In genomic region chr19:36528194-36528920, GRCh38 we compare ENCODE assay signal across 1 cellular context.
TF ChIP-seq lines count a peak whose summit lies in the region.

TSS of gene ZNF260 (minus strand) at chr19:36528271. CDS start at chr19:36515238, 13,033 bp downstream.

TF ChIP-seq in K562, 482 proteins besides CTCF, POLR2A, EP300 and RAD21 (continued from another document and continues in another):
- peak; percentile 88 for TF ChIP-seq NFRKB (IDR thresholded peaks at IDR 0.05; ENCODE audit: low read depth)
- TF ChIP-seq ZNF609 (CRISPR knock-in tag; IDR thresholded peaks at IDR 0.05; ENCODE audit: borderline replicate concordance), result no peak
- TF ChIP-seq STAT5B (CRISPR knock-in tag; IDR thresholded peaks at IDR 0.05), result no peak
- no peak for TF ChIP-seq ASH1L (IDR thresholded peaks at IDR 0.05; ENCODE audit: borderline replicate concordance, low read depth, partially characterized antibody)
- peak; percentile 77 for TF ChIP-seq SUPT5H (IDR thresholded peaks at IDR 0.05)
- no peak for TF ChIP-seq HDAC2 (IDR thresholded peaks at IDR 0.05)
- no peak for TF ChIP-seq RBM25 (IDR thresholded peaks at IDR 0.05; ENCODE audit: low read depth, low read length, severe bottlenecking)
- no peak for TF ChIP-seq ZNF449 (CRISPR knock-in tag; IDR thresholded peaks at IDR 0.05)
- no peak for TF ChIP-seq ZNF124 (CRISPR knock-in tag; IDR thresholded peaks at IDR 0.05)
- TF ChIP-seq MTA3 (IDR thresholded peaks at IDR 0.05; ENCODE audit: borderline replicate concordance), result peak; percentile 66; the same call in 1 of the 2 replicates
- no peak for TF ChIP-seq RFX7 (CRISPR knock-in tag; IDR thresholded peaks at IDR 0.05)
- TF ChIP-seq KAT7 (CRISPR knock-in tag; IDR thresholded peaks at IDR 0.05; ENCODE audit: borderline replicate concordance), result no peak; the same call in 1 of the 2 replicates
- no peak for TF ChIP-seq SP2 (IDR thresholded peaks at IDR 0.05; ENCODE audit: extremely low read depth, low read depth, low read length, poor library complexity, severe bottlenecking)
- TF ChIP-seq SLC30A9 (CRISPR knock-in tag; IDR thresholded peaks at IDR 0.05), result no peak
- TF ChIP-seq ETV6 (IDR thresholded peaks at IDR 0.05; ENCODE audit: borderline replicate concordance in 1 of 2, low read depth in 2 of 2, low read length in 1 of 2), result no peak
- no peak for TF ChIP-seq ETV6 (CRISPR knock-in tag; IDR thresholded peaks at IDR 0.05; ENCODE audit: borderline replicate concordance)
- no peak for TF ChIP-seq PURB (CRISPR knock-in tag; IDR thresholded peaks at IDR 0.05; ENCODE audit: low read depth)
- TF ChIP-seq STAT5A (IDR thresholded peaks at IDR 0.05; ENCODE audit: borderline replicate concordance, low read length), result no peak
- TF ChIP-seq RFX1 (IDR thresholded peaks at IDR 0.05), result no peak
- no peak for TF ChIP-seq HMGN3 (IDR thresholded peaks at IDR 0.05; ENCODE audit: borderline replicate concordance, extremely low read depth, insufficient read length, low read depth, low read length)
- TF ChIP-seq ILK (tag; IDR thresholded peaks at IDR 0.05; ENCODE audit: borderline replicate concordance, low read depth), result no peak
- TF ChIP-seq POLR2H (tag; IDR thresholded peaks at IDR 0.05; ENCODE audit: low read depth), result peak; percentile 55
- TF ChIP-seq TFAP4 (CRISPR knock-in tag; IDR thresholded peaks at IDR 0.05; ENCODE audit: borderline replicate concordance), result peak; percentile 85
- no peak for TF ChIP-seq ZNF174 (CRISPR knock-in tag; IDR thresholded peaks at IDR 0.05)
- TF ChIP-seq HDGF (IDR thresholded peaks at IDR 0.05), result no peak
- no peak for TF ChIP-seq CREB5 (CRISPR knock-in tag; IDR thresholded peaks at IDR 0.05)
- TF ChIP-seq ZNF507 (tag; conservative IDR thresholded peaks at IDR 0.05), result no peak
- TF ChIP-seq HSF4 (CRISPR knock-in tag; IDR thresholded peaks at IDR 0.05; ENCODE audit: borderline replicate concordance), result no peak
- no peak for TF ChIP-seq GTF3C2 (IDR thresholded peaks at IDR 0.05; ENCODE audit: borderline replicate concordance, extremely low read depth, insufficient read length)
- TF ChIP-seq BRF2 (IDR thresholded peaks at IDR 0.05; ENCODE audit: borderline replicate concordance, insufficient read depth, insufficient read length), result no peak
- peak; percentile 24 for TF ChIP-seq MEIS2 (IDR thresholded peaks at IDR 0.05; ENCODE audit: partially characterized antibody)
- TF ChIP-seq SREBF1 (IDR thresholded peaks at IDR 0.05; ENCODE audit: borderline replicate concordance, low read depth, low read length), result no peak
- TF ChIP-seq TCFL5 (CRISPR knock-in tag; conservative IDR thresholded peaks at IDR 0.05), result no peak
- TF ChIP-seq CBX1 (IDR thresholded peaks at IDR 0.05; ENCODE audit: low read depth), result 0 out of 2 replicates have a peak, but pooled peaks have one; percentile 23
- TF ChIP-seq ARID3A (IDR thresholded peaks at IDR 0.05; ENCODE audit: borderline replicate concordance, low read depth, low read length), result no peak
- no peak for TF ChIP-seq TRIM25 (IDR thresholded peaks at IDR 0.05; ENCODE audit: borderline replicate concordance)
- no peak for TF ChIP-seq ELK1 (CRISPR knock-in tag; IDR thresholded peaks at IDR 0.05)
- TF ChIP-seq OTX1 (CRISPR knock-in tag; IDR thresholded peaks at IDR 0.05), result no peak
- peak; percentile 66 for TF ChIP-seq RBBP5 (IDR thresholded peaks at IDR 0.05; ENCODE audit: borderline replicate concordance, insufficient read depth, low read length, poor library complexity, severe bottlenecking)
- TF ChIP-seq NRF1 (conservative IDR thresholded peaks at IDR 0.05 in 1 of 2, IDR thresholded peaks at IDR 0.05 in 1 of 2), result peak; percentile 88 to 91
- no peak for TF ChIP-seq ZSCAN32 (CRISPR knock-in tag; IDR thresholded peaks at IDR 0.05)
- TF ChIP-seq ZNF75A (CRISPR knock-in tag; IDR thresholded peaks at IDR 0.05), result no peak
- no peak; the same call in 1 of the 2 replicates for TF ChIP-seq SMAD4 (CRISPR knock-in tag; conservative IDR thresholded peaks at IDR 0.05)
- no peak for TF ChIP-seq ZFP1 (CRISPR knock-in tag; IDR thresholded peaks at IDR 0.05)
- no peak for TF ChIP-seq KHSRP (IDR thresholded peaks at IDR 0.05)
- TF ChIP-seq MCM3 (IDR thresholded peaks at IDR 0.05), result no peak
- no peak; the same call in 1 of the 2 replicates for TF ChIP-seq ELF1 (tag; IDR thresholded peaks at IDR 0.05)
- TF ChIP-seq XRCC3 (IDR thresholded peaks at IDR 0.05), result no peak
- no peak for TF ChIP-seq GABPB2 (CRISPR knock-in tag; conservative IDR thresholded peaks at IDR 0.05)
